1 cellular context compared by ENCODE assay signal in genomic region chr17:81901167-81902022, GRCh38.
TF ChIP-seq lines count a peak whose summit lies in the region.

No MANE protein-coding gene starts in this region.

TF ChIP-seq in K562, 482 proteins besides CTCF, POLR2A, EP300 and RAD21:
- peak; percentile 36 for TF ChIP-seq KDM5B (IDR thresholded peaks at IDR 0.05; ENCODE audit: insufficient replicate concordance, low read depth, low read length)
- TF ChIP-seq, protein P1, sequence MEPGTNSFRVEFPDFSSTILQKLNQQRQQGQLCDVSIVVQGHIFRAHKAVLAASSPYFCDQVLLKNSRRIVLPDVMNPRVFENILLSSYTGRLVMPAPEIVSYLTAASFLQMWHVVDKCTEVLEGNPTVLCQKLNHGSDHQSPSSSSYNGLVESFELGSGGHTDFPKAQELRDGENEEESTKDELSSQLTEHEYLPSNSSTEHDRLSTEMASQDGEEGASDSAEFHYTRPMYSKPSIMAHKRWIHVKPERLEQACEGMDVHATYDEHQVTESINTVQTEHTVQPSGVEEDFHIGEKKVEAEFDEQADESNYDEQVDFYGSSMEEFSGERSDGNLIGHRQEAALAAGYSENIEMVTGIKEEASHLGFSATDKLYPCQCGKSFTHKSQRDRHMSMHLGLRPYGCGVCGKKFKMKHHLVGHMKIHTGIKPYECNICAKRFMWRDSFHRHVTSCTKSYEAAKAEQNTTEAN (CRISPR knock-in tag; IDR thresholded peaks at IDR 0.05) = no peak
- TF ChIP-seq ZFP36 (IDR thresholded peaks at IDR 0.05; ENCODE audit: low read depth, low read length, partially characterized antibody) = no peak
- TF ChIP-seq SIN3A (IDR thresholded peaks at IDR 0.05; ENCODE audit: borderline replicate concordance in 2 of 2, control insufficient read depth in 1 of 2, low read depth in 2 of 2, low read length in 2 of 2) = peak in 1 of 2 experiments; percentile 5; a peak in 1 of 4 replicates
- TF ChIP-seq PCBP1 (IDR thresholded peaks at IDR 0.05; ENCODE audit: low read depth, low read length, poor library complexity, severe bottlenecking) = no peak
- peak; percentile 79 for TF ChIP-seq POLR2G (IDR thresholded peaks at IDR 0.05; ENCODE audit: low read depth, low read length)
- TF ChIP-seq ZNF224 (CRISPR knock-in tag; IDR thresholded peaks at IDR 0.05) = no peak
- peak; percentile 77 for TF ChIP-seq EGR1 (conservative IDR thresholded peaks at IDR 0.05)
- peak; percentile 33; the same call in 1 of the 2 replicates for TF ChIP-seq RBFOX2 (IDR thresholded peaks at IDR 0.05; ENCODE audit: low read depth, low read length)
- TF ChIP-seq, protein P2, sequence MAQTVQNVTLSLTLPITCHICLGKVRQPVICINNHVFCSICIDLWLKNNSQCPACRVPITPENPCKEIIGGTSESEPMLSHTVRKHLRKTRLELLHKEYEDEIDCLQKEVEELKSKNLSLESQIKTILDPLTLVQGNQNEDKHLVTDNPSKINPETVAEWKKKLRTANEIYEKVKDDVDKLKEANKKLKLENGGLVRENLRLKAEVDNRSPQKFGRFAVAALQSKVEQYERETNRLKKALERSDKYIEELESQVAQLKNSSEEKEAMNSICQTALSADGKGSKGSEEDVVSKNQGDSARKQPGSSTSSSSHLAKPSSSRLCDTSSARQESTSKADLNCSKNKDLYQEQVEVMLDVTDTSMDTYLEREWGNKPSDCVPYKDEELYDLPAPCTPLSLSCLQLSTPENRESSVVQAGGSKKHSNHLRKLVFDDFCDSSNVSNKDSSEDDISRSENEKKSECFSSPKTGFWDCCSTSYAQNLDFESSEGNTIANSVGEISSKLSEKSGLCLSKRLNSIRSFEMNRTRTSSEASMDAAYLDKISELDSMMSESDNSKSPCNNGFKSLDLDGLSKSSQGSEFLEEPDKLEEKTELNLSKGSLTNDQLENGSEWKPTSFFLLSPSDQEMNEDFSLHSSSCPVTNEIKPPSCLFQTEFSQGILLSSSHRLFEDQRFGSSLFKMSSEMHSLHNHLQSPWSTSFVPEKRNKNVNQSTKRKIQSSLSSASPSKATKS (CRISPR knock-in tag; IDR thresholded peaks at IDR 0.05) = no peak
- TF ChIP-seq, protein P3, sequence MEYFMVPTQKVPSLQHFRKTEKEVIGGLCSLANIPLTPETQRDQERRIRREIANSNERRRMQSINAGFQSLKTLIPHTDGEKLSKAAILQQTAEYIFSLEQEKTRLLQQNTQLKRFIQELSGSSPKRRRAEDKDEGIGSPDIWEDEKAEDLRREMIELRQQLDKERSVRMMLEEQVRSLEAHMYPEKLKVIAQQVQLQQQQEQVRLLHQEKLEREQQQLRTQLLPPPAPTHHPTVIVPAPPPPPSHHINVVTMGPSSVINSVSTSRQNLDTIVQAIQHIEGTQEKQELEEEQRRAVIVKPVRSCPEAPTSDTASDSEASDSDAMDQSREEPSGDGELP (CRISPR knock-in tag; IDR thresholded peaks at IDR 0.05; ENCODE audit: borderline replicate concordance) = no peak
- peak in 1 of 2 experiments; percentile 14 for TF ChIP-seq E2F6 (IDR thresholded peaks at IDR 0.05; ENCODE audit: borderline replicate concordance in 1 of 2, extremely low read depth in 1 of 2, insufficient read depth in 1 of 2, insufficient read length in 1 of 2, low read depth in 1 of 2, low read length in 1 of 2, poor library complexity in 1 of 2, severe bottlenecking in 1 of 2)
- 0 out of 2 replicates have a peak, but pooled peaks have one; percentile 45 for TF ChIP-seq SAFB (IDR thresholded peaks at IDR 0.05; ENCODE audit: borderline replicate concordance, low read depth, low read length)
- TF ChIP-seq ZNF589 (CRISPR knock-in tag; IDR thresholded peaks at IDR 0.05; ENCODE audit: low read depth) = no peak
- TF ChIP-seq MYC (IDR thresholded peaks at IDR 0.05; ENCODE audit: low read depth, low read length) = no peak
- TF ChIP-seq MYC (CRISPR knock-in tag; IDR thresholded peaks at IDR 0.05; ENCODE audit: borderline replicate concordance, low read depth) = no peak
- TF ChIP-seq, protein P4, sequence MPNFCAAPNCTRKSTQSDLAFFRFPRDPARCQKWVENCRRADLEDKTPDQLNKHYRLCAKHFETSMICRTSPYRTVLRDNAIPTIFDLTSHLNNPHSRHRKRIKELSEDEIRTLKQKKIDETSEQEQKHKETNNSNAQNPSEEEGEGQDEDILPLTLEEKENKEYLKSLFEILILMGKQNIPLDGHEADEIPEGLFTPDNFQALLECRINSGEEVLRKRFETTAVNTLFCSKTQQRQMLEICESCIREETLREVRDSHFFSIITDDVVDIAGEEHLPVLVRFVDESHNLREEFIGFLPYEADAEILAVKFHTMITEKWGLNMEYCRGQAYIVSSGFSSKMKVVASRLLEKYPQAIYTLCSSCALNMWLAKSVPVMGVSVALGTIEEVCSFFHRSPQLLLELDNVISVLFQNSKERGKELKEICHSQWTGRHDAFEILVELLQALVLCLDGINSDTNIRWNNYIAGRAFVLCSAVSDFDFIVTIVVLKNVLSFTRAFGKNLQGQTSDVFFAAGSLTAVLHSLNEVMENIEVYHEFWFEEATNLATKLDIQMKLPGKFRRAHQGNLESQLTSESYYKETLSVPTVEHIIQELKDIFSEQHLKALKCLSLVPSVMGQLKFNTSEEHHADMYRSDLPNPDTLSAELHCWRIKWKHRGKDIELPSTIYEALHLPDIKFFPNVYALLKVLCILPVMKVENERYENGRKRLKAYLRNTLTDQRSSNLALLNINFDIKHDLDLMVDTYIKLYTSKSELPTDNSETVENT (CRISPR knock-in tag; IDR thresholded peaks at IDR 0.05) = no peak
- no peak for TF ChIP-seq KLF13 (tag; IDR thresholded peaks at IDR 0.05; ENCODE audit: borderline replicate concordance, low read depth)
- TF ChIP-seq SUPT5H (IDR thresholded peaks at IDR 0.05) = peak; percentile 31; the same call in 1 of the 2 replicates
- TF ChIP-seq RBM22 (IDR thresholded peaks at IDR 0.05; ENCODE audit: low read depth, low read length, poor library complexity, severe bottlenecking) = peak; percentile 68
- peak; percentile 20 for TF ChIP-seq SIRT6 (IDR thresholded peaks at IDR 0.05; ENCODE audit: low read depth, low read length)
- no peak for TF ChIP-seq PHF8 (IDR thresholded peaks at IDR 0.05; ENCODE audit: borderline replicate concordance, low read length)
